11 cellular contexts compared by ENCODE assay signal in the genomic region with DNA sequence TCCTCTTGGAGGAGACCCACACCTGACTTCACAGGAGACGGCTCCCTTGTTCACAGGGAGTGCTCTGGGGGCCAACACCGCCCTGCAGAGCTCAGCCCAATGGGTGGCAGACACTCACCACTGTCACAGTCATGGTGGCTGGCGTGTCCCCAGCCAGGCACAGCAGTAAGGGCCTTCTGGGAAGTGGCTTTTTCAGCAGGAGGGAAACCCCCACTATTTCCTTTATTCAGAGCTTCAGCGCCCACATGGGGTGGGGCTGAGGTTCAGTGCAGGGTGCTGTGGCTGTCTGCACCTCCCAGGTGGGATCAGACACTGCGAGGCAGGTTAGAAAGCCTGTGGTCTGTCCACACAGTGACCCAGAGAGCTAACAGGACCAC. TPM values are rescaled to one million over a fixed set of nuclear protein-coding genes. Genes with fewer than 3 reads are reported as not detected.
DNase-seq lines count a peak whose midpoint lies in the region; FAIRE-seq and TF ChIP-seq lines count a peak whose summit lies in the region.
"Had no signal": no experiment of that assay in that cellular context is flagged by ENCODE, and none has a peak within 500 bp of the region (broad histone marks: within the 10 kb centered on the region; RNA-seq: fewer than 3 reads in every experiment).

No MANE protein-coding gene starts in this region.

- no peaks in the 10 kb centered on the region for H3K9me3 Mint-ChIP-seq in activated naive CD4-positive, alpha-beta T cell treated with anti-CD3 and anti-CD28 coated beads for 36 hours

- no peak overlapping the region for H3K4me2 ChIP-seq in MM.1S (ENCODE audit: low read depth, low read length)

- peaks cover 72% of the 10 kb centered on the region for H3K4me1 Mint-ChIP-seq in activated naive CD4-positive, alpha-beta T cell treated with anti-CD3 and anti-CD28 coated beads for 36 hours (ENCODE audit: low read depth)

- H3K79me2 ChIP-seq in MM.1S (ENCODE audit: low read length) = peaks cover 21% of the 10 kb centered on the region

- intact Hi-C loops in activated naive CD4-positive, alpha-beta T cell treated with anti-CD3 and anti-CD28 coated beads for 36 hours (cut with micrococcal nuclease) = loop anchor here (1.0 to 5.0 kb wide), 7 partner anchors 40 to 684 kb away; partner anchors contain the start of genes CAMSAP1, DNLZ, MAN1B1 and SEC16A

- H3K4me3 ChIP-seq in MM.1S (ENCODE audit: low read length) (no peak overlapping the region), H7 (ENCODE audit: insufficient read depth, low read depth, low read length) (no peak overlapping the region)
- H3K4me3 ChIP-seq: gastrocnemius medialis had no signal

- H3K27ac Mint-ChIP-seq in activated naive CD4-positive, alpha-beta T cell treated with anti-CD3 and anti-CD28 coated beads for 36 hours = peak overlapping the region; percentile 98

- H3K27me3 ChIP-seq in MM.1S (replicated peaks; ENCODE audit: insufficient read depth, low read length) = no peaks in the 10 kb centered on the region
- no peaks in the 10 kb centered on the region for H3K27me3 ChIP-seq in H7 (ENCODE audit: control insufficient read depth, insufficient read depth, low read length)
- H3K27me3 ChIP-seq: gastrocnemius medialis had no signal

- peak overlapping the region; percentile 60 for H3K4me3 Mint-ChIP-seq in activated naive CD4-positive, alpha-beta T cell treated with anti-CD3 and anti-CD28 coated beads for 36 hours

- H4K20me1 ChIP-seq in MM.1S (ENCODE audit: insufficient read depth, low read length) = no peaks in the 10 kb centered on the region

- FAIRE-seq in GM18507 (lab: Jason Lieb, UNC) = peak; percentile 89

- H2AFZ ChIP-seq in MM.1S (ENCODE audit: low read length) = no peak overlapping the region

- peak; percentile 54 for DNase-seq in GM18507 (ENCODE audit: extremely low spot score, insufficient read length, low read depth)
- DNase-seq in T-helper 2 cell = peak; percentile 39 to 93 (median 64)
- DNase-seq in activated naive CD4-positive, alpha-beta T cell treated with anti-CD3 and anti-CD28 coated beads for 36 hours = peak; percentile 90
- DNase-seq in stimulated activated CD4-positive, alpha-beta T cell treated with anti-CD3 and anti-CD28 coated beads, TNF-alpha, amount 100 ng/mL, for 4 hours (ENCODE audit: low read depth in 3 of 3) = peak; percentile 43 to 70 (median 69)
- DNase-seq in caudate nucleus (lab: John Stamatoyannopoulos, UW) = no peak
- DNase-seq in DMS79 (lab: John Stamatoyannopoulos, UW) = no peak
- DNase-seq in MM.1S = no peak
- no peak for DNase-seq in H7
- DNase-seq: aorta, DND-41, gastrocnemius medialis had no signal

- H3K36me3 Mint-ChIP-seq in activated naive CD4-positive, alpha-beta T cell treated with anti-CD3 and anti-CD28 coated beads for 36 hours (ENCODE audit: low read depth) = peaks cover 58% of the 10 kb centered on the region

- peaks cover 32% of the 10 kb centered on the region for H3K4me1 ChIP-seq in MM.1S (ENCODE audit: low read length)

- H3K27me3 Mint-ChIP-seq in activated naive CD4-positive, alpha-beta T cell treated with anti-CD3 and anti-CD28 coated beads for 36 hours (ENCODE audit: low read depth) = no peaks in the 10 kb centered on the region

- H3K36me3 ChIP-seq in MM.1S (replicated peaks; ENCODE audit: insufficient read depth, low read length) = no peaks in the 10 kb centered on the region
- peaks cover 35% of the 10 kb centered on the region for H3K36me3 ChIP-seq in H7 (replicated peaks; ENCODE audit: control insufficient read depth, insufficient read depth, low read length)

- no peaks in the 10 kb centered on the region for H3K9me3 ChIP-seq in MM.1S (replicated peaks; ENCODE audit: insufficient read depth, low read length)
- H3K9me3 ChIP-seq: gastrocnemius medialis had no signal

- H3K9ac ChIP-seq in MM.1S (ENCODE audit: low read length) = no peak overlapping the region

- TF ChIP-seq CTCF in MM.1S (IDR thresholded peaks at IDR 0.05; ENCODE audit: low read length) = no peak

- CTCF ChIA-PET in activated naive CD4-positive, alpha-beta T cell treated with anti-CD3 and anti-CD28 coated beads for 36 hours (lab: Charles Lee) = interaction anchor here (0.6 to 1.4 kb wide), 8 partner anchors 11 to 136 kb away, joined by 3 to 5 read pairs (median 4); no protein-coding TSS in a partner anchor

- H3K27ac ChIP-seq in caudate nucleus (ENCODE audit: low read depth, low read length) (no peak overlapping the region), MM.1S (ENCODE audit: low read length) (no peak overlapping the region)
- H3K27ac ChIP-seq: gastrocnemius medialis had no signal

- H3F3A ChIP-seq in MM.1S (ENCODE audit: insufficient read depth, low read length) = 0 out of 2 replicates have a peak, but pooled peaks cover 4% of the 10 kb centered on the region

- no peaks in the 10 kb centered on the region for H3K9me2 ChIP-seq in MM.1S (replicated peaks; ENCODE audit: insufficient read depth, low read length)

RNA-seq across cellular contexts. Expression of gene SNAPC4, which starts 3.6 kb away (rescaled TPM):
- total RNA-seq in activated naive CD4-positive, alpha-beta T cell treated with anti-CD3 and anti-CD28 coated beads for 36 hours = 10 to 100 TPM; 12.3 to 14.1 TPM
- 13.3 and 14.0 TPM in 2 replicates for total RNA-seq in H7 (2014; rRNA removed; shearing (Covaris generic))

RNA-seq across cellular contexts. Expression of gene ENTR1, which starts 6.9 kb away (rescaled TPM):
- total RNA-seq in activated naive CD4-positive, alpha-beta T cell treated with anti-CD3 and anti-CD28 coated beads for 36 hours = 10 to 100 TPM; 85.7 to 91.6 TPM
- total RNA-seq in H7 (2014; rRNA removed; shearing (Covaris generic)) = 116 and 141 TPM in 2 replicates

RNA-seq across cellular contexts. Expression of gene PMPCA, which starts 6.9 kb away (rescaled TPM):
- 10 to 100 TPM; 69.2 to 73.7 TPM for total RNA-seq in activated naive CD4-positive, alpha-beta T cell treated with anti-CD3 and anti-CD28 coated beads for 36 hours
- total RNA-seq in H7 (2014; rRNA removed; shearing (Covaris generic)) = 95.7 and 100 TPM in 2 replicates

RNA-seq across cellular contexts. Expression of gene CARD9, which starts 30.1 kb away (rescaled TPM):
- total RNA-seq in activated naive CD4-positive, alpha-beta T cell treated with anti-CD3 and anti-CD28 coated beads for 36 hours = under 1 TPM; 0.12 to 0.22 TPM
- total RNA-seq in H7 (2014; rRNA removed; shearing (Covaris generic)) = 0.15 and 0.28 TPM in 2 replicates

RNA-seq across cellular contexts. Expression of gene INPP5E, which starts 36.1 kb away (rescaled TPM):
- total RNA-seq in activated naive CD4-positive, alpha-beta T cell treated with anti-CD3 and anti-CD28 coated beads for 36 hours = 10 to 100 TPM; 13.9 to 14.8 TPM
- 12.4 and 15.2 TPM in 2 replicates for total RNA-seq in H7 (2014; rRNA removed; shearing (Covaris generic))

Comparison
In these comparisons a context has a peak if more than half of its experiments do, and no peak if none do; other contexts are left out.
1. DNase-seq: peak in GM18507 (single experiment), T-helper 2 cell (5 of 5), activated naive CD4-positive, alpha-beta T cell treated with anti-CD3 and anti-CD28 coated beads for 36 hours (single experiment) and stimulated activated CD4-positive, alpha-beta T cell treated with anti-CD3 and anti-CD28 coated beads, TNF-alpha, amount 100 ng/mL, for 4 hours (3 of 3); none in caudate nucleus (0 of 61), DMS79 (single experiment), MM.1S (single experiment) and H7 (single experiment).